ENCODE assay signal across 8 cellular contexts in genomic region chr4:56907009-56907408, GRCh38. TPM values are rescaled to one million over a fixed set of nuclear protein-coding genes. Genes with fewer than 3 reads are reported as not detected.
DNase-seq lines count a peak whose midpoint lies in the region; ATAC-seq and TF ChIP-seq lines count a peak whose summit lies in the region.

No MANE protein-coding gene starts in this region.

- TF ChIP-seq CTCF in activated CD8-positive, alpha-beta T cell treated with anti-CD3 and anti-CD28 coated beads for 36 hours (IDR thresholded peaks at IDR 0.05): no peak
- no peak for TF ChIP-seq CTCF in smooth muscle cell (IDR thresholded peaks at IDR 0.05; ENCODE audit: borderline replicate concordance, insufficient read depth, poor library complexity, severe bottlenecking)

- CTCF ChIA-PET in HEK293T (lab: Yijun Ruan, JAX): no interaction called here
- CTCF ChIA-PET in activated CD8-positive, alpha-beta T cell treated with anti-CD3 and anti-CD28 coated beads for 36 hours (lab: Charles Lee): interaction anchor here (1.0 to 1.5 kb wide), 2 partner anchors 53 to 70 kb away, joined by 4 to 5 read pairs; no protein-coding TSS in a partner anchor

- H3K4me1 Mint-ChIP-seq in activated CD8-positive, alpha-beta T cell treated with anti-CD3 and anti-CD28 coated beads for 36 hours (ENCODE audit: low read depth): peaks cover 34% of the 10 kb centered on the region

- H3K9me3 Mint-ChIP-seq in activated CD8-positive, alpha-beta T cell treated with anti-CD3 and anti-CD28 coated beads for 36 hours: no peaks in the 10 kb centered on the region

- H3K27me3 ChIP-seq in right cardiac atrium (ENCODE audit: control insufficient read depth, insufficient read depth) (no peaks in the 10 kb centered on the region), smooth muscle cell (ENCODE audit: low read depth) (no peaks in the 10 kb centered on the region)

- ATAC-seq in activated CD8-positive, alpha-beta T cell treated with anti-CD3 and anti-CD28 coated beads for 36 hours: no peak
- ATAC-seq in right cardiac atrium (no peak), GM18502 (IDR thresholded peaks at IDR 0.05; ENCODE audit: poor library complexity, unreplicated experiment) (no peak)

- peak overlapping the region; percentile 99 for H3K4me3 ChIP-seq in right cardiac atrium (ENCODE audit: low read length)
- peak overlapping the region; percentile 99 for H3K4me3 ChIP-seq in smooth muscle cell

- H3K9me3 ChIP-seq in right cardiac atrium (ENCODE audit: control insufficient read depth, low read length): no peaks in the 10 kb centered on the region
- no peaks in the 10 kb centered on the region for H3K9me3 ChIP-seq in smooth muscle cell (replicated peaks; ENCODE audit: low read depth)

- peaks cover 9% of the 10 kb centered on the region for H3F3A ChIP-seq in smooth muscle cell (ENCODE audit: low read depth)

- DNase-seq in HEK293T (ENCODE audit: extremely low spot score): peak; percentile 10
- DNase-seq in activated CD8-positive, alpha-beta T cell treated with anti-CD3 and anti-CD28 coated beads for 36 hours: peak; percentile 33
- DNase-seq in right cardiac atrium: no peak
- DNase-seq in smooth muscle cell (lab: John Stamatoyannopoulos, UW; ENCODE audit: unreplicated experiment): no peak
- DNase-seq in GM03348 (ENCODE audit: low spot score): no peak
- DNase-seq in LoVo (ENCODE audit: low spot score): no peak
- DNase-seq in NCI-H446 treated with DMSO at 0.1 percent for 48 hours (lab: John Stamatoyannopoulos, UW): no peak

- H3K9ac ChIP-seq in smooth muscle cell (ENCODE audit: low read depth): no peak overlapping the region

- H3K27ac ChIP-seq in right cardiac atrium (ENCODE audit: low read length): no peak overlapping the region
- H3K27ac ChIP-seq in smooth muscle cell (ENCODE audit: low read depth): no peak overlapping the region

- H3K4me1 ChIP-seq in right cardiac atrium (ENCODE audit: control insufficient read depth, insufficient read depth, low read length): peaks cover 10% of the 10 kb centered on the region
- peaks cover 21% of the 10 kb centered on the region for H3K4me1 ChIP-seq in smooth muscle cell (ENCODE audit: low read depth)

- H4K20me1 ChIP-seq in smooth muscle cell (ENCODE audit: low read depth): peaks cover 27% of the 10 kb centered on the region

- peaks cover 1% of the 10 kb centered on the region for H3K27me3 Mint-ChIP-seq in activated CD8-positive, alpha-beta T cell treated with anti-CD3 and anti-CD28 coated beads for 36 hours

- H3K36me3 ChIP-seq in smooth muscle cell (ENCODE audit: low read depth): no peaks in the 10 kb centered on the region

- peaks cover 31% of the 10 kb centered on the region for H3K79me2 ChIP-seq in smooth muscle cell (ENCODE audit: low read depth)

- POLR2A ChIA-PET in HEK293T (lab: Yijun Ruan, JAX): interaction anchor here (0.5 to 3.8 kb wide), 4 partner anchors 11 to 547 kb away, joined by 3 to 28 read pairs (median 4); partner anchors contain the start of genes NOA1 and POLR2B
- POLR2A ChIA-PET in activated CD8-positive, alpha-beta T cell treated with anti-CD3 and anti-CD28 coated beads for 36 hours (lab: Charles Lee): interaction anchor here (1.3 to 5.8 kb wide), 3 partner anchors 72 to 472 kb away, joined by 4 to 76 read pairs (median 5); partner anchors contain the start of genes NOA1, POLR2B and PPAT

- H3K36me3 Mint-ChIP-seq in activated CD8-positive, alpha-beta T cell treated with anti-CD3 and anti-CD28 coated beads for 36 hours (ENCODE audit: low read depth): peaks cover 17% of the 10 kb centered on the region

- intact Hi-C loops in activated CD8-positive, alpha-beta T cell treated with anti-CD3 and anti-CD28 coated beads for 36 hours (cut with micrococcal nuclease): loop anchor here (5.0 kb wide), 1 partner anchor 70 kb away; the partner anchor contains the start of genes NOA1 and POLR2B
- intact Hi-C loops in right cardiac atrium (cut with DNase I): no loop called here

- H2AFZ ChIP-seq in smooth muscle cell (ENCODE audit: low read depth): peak overlapping the region; percentile 96

- 18% methylated on average over 14 of the region's 14 CpGs for WGBS in right cardiac atrium
- WGBS in smooth muscle cell (ENCODE audit: low lambda C conversion rate): 4% methylated on average over 14 of the region's 14 CpGs

- H3K4me3 Mint-ChIP-seq in activated CD8-positive, alpha-beta T cell treated with anti-CD3 and anti-CD28 coated beads for 36 hours: peak overlapping the region; percentile 84

- peak overlapping the region; percentile 72 for H3K27ac Mint-ChIP-seq in activated CD8-positive, alpha-beta T cell treated with anti-CD3 and anti-CD28 coated beads for 36 hours

- H3K4me2 ChIP-seq in smooth muscle cell: peak overlapping the region; percentile 88

TF ChIP-seq in HEK293T, 16 proteins besides CTCF, POLR2A, EP300 and RAD21:
- TF ChIP-seq FOXK2 (IDR thresholded peaks at IDR 0.05) (no peak), ARNT (IDR thresholded peaks at IDR 0.05) (no peak), PKNOX1 (IDR thresholded peaks at IDR 0.05) (no peak), LEF1 (IDR thresholded peaks at IDR 0.05; ENCODE audit: borderline replicate concordance) (no peak), L3MBTL2 (conservative IDR thresholded peaks at IDR 0.05) (no peak), TARDBP (IDR thresholded peaks at IDR 0.05) (no peak), SUZ12 (IDR thresholded peaks at IDR 0.05) (no peak), HDGF (IDR thresholded peaks at IDR 0.05; ENCODE audit: borderline replicate concordance) (no peak), FOXM1 (IDR thresholded peaks at IDR 0.05; ENCODE audit: borderline replicate concordance) (no peak), CTBP1 (IDR thresholded peaks at IDR 0.05; ENCODE audit: borderline replicate concordance) (no peak), ELF4 (IDR thresholded peaks at IDR 0.05) (no peak), NFRKB (IDR thresholded peaks at IDR 0.05) (no peak)

RNA-seq across cellular contexts. Expression of gene REST, which starts 0.7 kb away (rescaled TPM):
- total RNA-seq in activated CD8-positive, alpha-beta T cell treated with anti-CD3 and anti-CD28 coated beads for 36 hours: 10 to 100 TPM; 41.0 to 41.2 TPM
- 10 to 100 TPM; 30.8 to 35.4 (median 34.6) TPM for total RNA-seq in right cardiac atrium
- polyA plus RNA-seq in right cardiac atrium: 5.6 TPM
- 53.8 and 61.0 TPM in 2 replicates for total RNA-seq in smooth muscle cell
- polyA plus RNA-seq in smooth muscle cell: 58.5 and 70.9 TPM in 2 replicates

Comparison
In these comparisons a context has a peak if more than half of its experiments do, and no peak if none do; other contexts are left out.
1. DNase-seq: peak in HEK293T (single experiment) and activated CD8-positive, alpha-beta T cell treated with anti-CD3 and anti-CD28 coated beads for 36 hours (single experiment); none in right cardiac atrium (0 of 3), smooth muscle cell (single experiment), GM03348 (single experiment), LoVo (single experiment) and NCI-H446 treated with DMSO at 0.1 percent for 48 hours (single experiment).